Comparison of ENCODE assay signal across 25 cellular contexts in the genomic region with DNA sequence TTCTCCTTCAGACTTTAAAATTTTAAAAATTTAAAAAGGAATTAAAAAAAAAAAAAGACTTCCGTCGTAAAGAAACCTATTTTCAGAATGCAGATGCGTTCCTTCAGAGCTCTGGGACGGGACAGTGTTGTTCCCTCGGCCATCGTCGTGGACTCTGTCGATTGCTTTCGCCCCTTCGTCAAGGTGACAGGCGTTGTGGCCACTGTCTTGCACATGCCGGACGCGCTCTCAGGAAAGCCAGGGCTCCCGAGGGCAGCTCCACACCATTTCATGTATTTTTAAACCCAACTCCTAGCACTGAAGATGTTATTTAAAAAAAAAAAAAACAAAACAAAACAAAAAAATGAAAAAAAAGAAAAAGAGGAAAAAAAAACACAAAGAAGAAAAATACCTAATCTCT. TPM values are rescaled to one million over a fixed set of nuclear protein-coding genes. Genes with fewer than 3 reads are reported as not detected.
DNase-seq lines count a peak whose midpoint lies in the region; ATAC-seq, FAIRE-seq and TF ChIP-seq lines count a peak whose summit lies in the region.
"Had no signal": no experiment of that assay in that cellular context is flagged by ENCODE, and none has a peak within 500 bp of the region (broad histone marks: within the 10 kb centered on the region; RNA-seq: fewer than 3 reads in every experiment).

No MANE protein-coding gene starts in this region.

- H3K36me3 ChIP-seq in HepG2 (replicated peaks in 1 of 2; ENCODE audit: control insufficient read depth in 1 of 2, insufficient read depth in 2 of 2, low read length in 2 of 2) = peaks cover 3 to 29% of the 10 kb centered on the region in 2 experiments; a peak in 4 of 5 replicates
- H3K36me3 ChIP-seq in right lobe of liver = peaks cover 0 to 12% (median 4%) of the 10 kb centered on the region in 4 donors
- peaks cover 20 to 73% (median 25%) of the 10 kb centered on the region in 3 experiments for H3K36me3 ChIP-seq in naive thymus-derived CD4-positive, alpha-beta T cell (ENCODE audit: control insufficient read depth in 2 of 3, insufficient read depth in 3 of 3, low read length in 3 of 3)

- no TSS peak for BruUV-seq in HepG2 (replicated peaks; lab: Mats Ljungman, UMichigan)

- H2AFZ ChIP-seq in HepG2 (ENCODE audit: low read length) = no peak overlapping the region

- peak overlapping the region; percentile 62 for H3K27ac Mint-ChIP-seq in progenitor cell of endocrine pancreas
- peak overlapping the region in 1 of 9 donors; percentile 37 for H3K27ac Mint-ChIP-seq in naive thymus-derived CD4-positive, alpha-beta T cell

- POLR2A ChIA-PET in HepG2 (lab: Yijun Ruan, JAX) = interaction anchor here (0.8 to 1.0 kb wide), 3 partner anchors 21 to 81 kb away, joined by 3 to 4 read pairs (median 3); a partner anchor contains a TSS
- POLR2A ChIA-PET in naive thymus-derived CD4-positive, alpha-beta T cell (lab: Charles Lee) = interaction anchor here (0.5 to 12.0 kb wide), 5 partner anchors 15 to 1776 kb away, joined by 3 to 463 read pairs (median 5); a partner anchor contains a TSS

- peaks cover 6% of the 10 kb centered on the region for H3K9me3 Mint-ChIP-seq in progenitor cell of endocrine pancreas (ENCODE audit: low read depth)
- H3K9me3 Mint-ChIP-seq in naive thymus-derived CD4-positive, alpha-beta T cell = peaks cover 0 to 5% (median 0%) of the 10 kb centered on the region in 11 donors
- H3K9me3 Mint-ChIP-seq: CD4-positive, alpha-beta T cell; T-cell had no signal

- FAIRE-seq in HepG2 (lab: Jason Lieb, UNC) = no peak
- peak; percentile 14 for FAIRE-seq in colon (lab: Jason Lieb, UNC)
- FAIRE-seq: H1 had no signal

- no peaks in the 10 kb centered on the region for H4K20me1 ChIP-seq in HepG2 (ENCODE audit: insufficient read depth, low read length)

- TF ChIP-seq CTCF in HepG2 (CRISPR knock-in tag; IDR thresholded peaks at IDR 0.05) (no peak), right lobe of liver (IDR thresholded peaks at IDR 0.05) (no peak), progenitor cell of endocrine pancreas (IDR thresholded peaks at IDR 0.05; ENCODE audit: unreplicated experiment) (no peak)

- H3K4me1 ChIP-seq in HepG2 (ENCODE audit: insufficient read depth, low read length) (peaks cover 39% of the 10 kb centered on the region), right lobe of liver (no peaks in the 10 kb centered on the region)
- peaks cover 0 to 2% of the 10 kb centered on the region in 2 donors for H3K4me1 ChIP-seq in naive thymus-derived CD4-positive, alpha-beta T cell (ENCODE audit: control insufficient read depth in 2 of 2, insufficient read depth in 2 of 2, low read length in 2 of 2)
- H3K4me1 ChIP-seq: BE2C, Peyer's patch had no signal

- no peak overlapping the region for H3K9ac ChIP-seq in HepG2 (ENCODE audit: insufficient read depth, low read depth, low read length)

- H3K36me3 Mint-ChIP-seq in progenitor cell of endocrine pancreas (ENCODE audit: insufficient read depth) = peaks cover 30% of the 10 kb centered on the region
- peaks cover 11 to 25% (median 16%) of the 10 kb centered on the region in 5 donors for H3K36me3 Mint-ChIP-seq in naive thymus-derived CD4-positive, alpha-beta T cell

- H3K27me3 Mint-ChIP-seq in progenitor cell of endocrine pancreas = no peaks in the 10 kb centered on the region
- no peaks in the 10 kb centered on the region for H3K27me3 Mint-ChIP-seq in naive thymus-derived CD4-positive, alpha-beta T cell
- H3K27me3 Mint-ChIP-seq: CD4-positive, alpha-beta T cell; T-cell had no signal

- WGBS in HepG2 (ENCODE audit: low lambda C conversion rate) = 91% methylated on average over 15 of the region's 15 CpGs
- WGBS in right lobe of liver (ENCODE audit: insufficient coverage, low coverage, low lambda C conversion rate, missing lambda C conversion rate) = 80% methylated on average over 15 of the region's 15 CpGs

- in situ Hi-C loops in HepG2 (cut with HindIII; ENCODE audit: extremely low pct_ligation_motif_present, low pct_unique_long_range_greater_than_20kb) = no loop called here

- H3K79me2 ChIP-seq in HepG2 (ENCODE audit: insufficient read depth, low read length) = no peaks in the 10 kb centered on the region

- H3K27ac ChIP-seq in HepG2 (ENCODE audit: extremely low read length, insufficient read depth, low read length) (peak overlapping the region; percentile 52), right lobe of liver (no peak overlapping the region)
- no peak overlapping the region for H3K27ac ChIP-seq in naive thymus-derived CD4-positive, alpha-beta T cell (ENCODE audit: low read depth, low read length)
- H3K27ac ChIP-seq: Peyer's patch, SJCRH30 had no signal

- H3K27me3 ChIP-seq in HepG2 (ENCODE audit: control insufficient read depth in 1 of 2, insufficient read depth in 2 of 2, low read length in 2 of 2) (no peaks in the 10 kb centered on the region), right lobe of liver (no peaks in the 10 kb centered on the region)
- no peaks in the 10 kb centered on the region for H3K27me3 ChIP-seq in naive thymus-derived CD4-positive, alpha-beta T cell (ENCODE audit: control insufficient read depth in 2 of 2, insufficient read depth in 2 of 2, low read length in 2 of 2)
- H3K27me3 ChIP-seq: BE2C, Peyer's patch, SJCRH30 had no signal

- H3K4me1 Mint-ChIP-seq in progenitor cell of endocrine pancreas (ENCODE audit: low read depth) = peaks cover 1% of the 10 kb centered on the region
- peaks cover 8 to 38% (median 28%) of the 10 kb centered on the region in 7 donors for H3K4me1 Mint-ChIP-seq in naive thymus-derived CD4-positive, alpha-beta T cell

- H3K4me3 Mint-ChIP-seq in progenitor cell of endocrine pancreas (ENCODE audit: low read depth) = no peak overlapping the region
- H3K4me3 Mint-ChIP-seq in naive thymus-derived CD4-positive, alpha-beta T cell = no peak overlapping the region
- H3K4me3 Mint-ChIP-seq: CD4-positive, alpha-beta T cell; T-cell had no signal

- TF ChIP-seq POLR2A in HepG2 (IDR thresholded peaks at IDR 0.05; ENCODE audit: insufficient read depth in 1 of 2, low read depth in 2 of 2, low read length in 2 of 2) (no peak), right lobe of liver (IDR thresholded peaks at IDR 0.05) (no peak)

- peaks cover 5% of the 10 kb centered on the region; the same call in 1 of the 2 replicates for H3K9me3 ChIP-seq in HepG2 (ENCODE audit: low read length)
- H3K9me3 ChIP-seq in right lobe of liver = no peaks in the 10 kb centered on the region
- no peaks in the 10 kb centered on the region for H3K9me3 ChIP-seq in naive thymus-derived CD4-positive, alpha-beta T cell (ENCODE audit: control insufficient read depth in 2 of 3, low read length in 3 of 3)
- H3K9me3 ChIP-seq: BE2C, Peyer's patch had no signal

- no peak overlapping the region for H3K4me3 ChIP-seq in HepG2 (replicated peaks in 1 of 3; ENCODE audit: insufficient read depth in 1 of 3, low read depth in 2 of 3, low read length in 3 of 3)
- no peak overlapping the region for H3K4me3 ChIP-seq in right lobe of liver
- no peak overlapping the region for H3K4me3 ChIP-seq in naive thymus-derived CD4-positive, alpha-beta T cell (ENCODE audit: low read length)
- H3K4me3 ChIP-seq: K562, Peyer's patch, SJCRH30 had no signal

- intact Hi-C loops in HepG2 (cut with micrococcal nuclease; ENCODE audit: unreplicated experiment) (no loop called here), right lobe of liver (cut with DNase I) (no loop called here)
- intact Hi-C loops in naive thymus-derived CD4-positive, alpha-beta T cell (cut with micrococcal nuclease) = no loop called here

- peak overlapping the region; percentile 58; the same call in 1 of the 2 replicates for H3K4me2 ChIP-seq in HepG2 (ENCODE audit: low read depth, low read length)

- TF ChIP-seq EP300 in HepG2 (IDR thresholded peaks at IDR 0.05; ENCODE audit: low read depth in 2 of 2, low read length in 2 of 2) = no peak
- no peak for TF ChIP-seq EP300 in HepG2 (CRISPR knock-in tag; IDR thresholded peaks at IDR 0.05; ENCODE audit: borderline replicate concordance)

- DNase-seq in HepG2 (ENCODE audit: low spot score) (no peak), right lobe of liver (no peak), progenitor cell of endocrine pancreas (ENCODE audit: low spot score, unreplicated experiment) (no peak), HCEC 1CT (no peak)
- no peak for DNase-seq in naive thymus-derived CD4-positive, alpha-beta T cell
- DNase-seq: BE2C; CD4-positive, alpha-beta T cell; COR-L47; DMS153; GDM1; NCI-H1092 treated with DMSO at 0.1 percent for 48 hours; NCI-H1436 treated with DMSO at 0.1 percent for 48 hours; NCI-H1930; NCI-H2227 treated with DMSO at 0.1 percent for 48 hours; NCI-H510A; NCI-H748 treated with DMSO at 0.1 percent for 48 hours; SJCRH30; T-cell had no signal

- CTCF ChIA-PET in HepG2 (lab: Yijun Ruan, JAX; ENCODE audit: low intra/inter-chr PET ratio, low total read pairs) = no interaction called here
- CTCF ChIA-PET in naive thymus-derived CD4-positive, alpha-beta T cell (lab: Charles Lee) = interaction anchor here (1.1 to 1.4 kb wide), 2 partner anchors 34 to 70 kb away, joined by 3 to 4 read pairs; no protein-coding TSS in a partner anchor

- TF ChIP-seq RAD21 in HepG2 (CRISPR knock-in tag; IDR thresholded peaks at IDR 0.05) = no peak

- ATAC-seq in HepG2 (no peak), right lobe of liver (no peak), GM19328 (IDR thresholded peaks at IDR 0.05; ENCODE audit: unreplicated experiment) (no peak), HG03095 (IDR thresholded peaks at IDR 0.05; ENCODE audit: unreplicated experiment) (no peak)
- no peak for ATAC-seq in naive thymus-derived CD4-positive, alpha-beta T cell
- ATAC-seq: K562, T-cell had no signal

RNA-seq across cellular contexts. Expression of a gene that starts 22.3 kb away (rescaled TPM):
- total RNA-seq in HepG2 (2016; rRNA removed; fragmentation: Illumina TruSeq; extraction: Trizol) = 20.4 and 48.4 TPM in 2 replicates
- total RNA-seq in HepG2 (2016; cell fraction: cytosol; rRNA removed; fragmentation: Illumina TruSeq; extraction: Trizol; ENCODE audit: low read depth) = 21.4 and 23.6 TPM in 2 replicates
- total RNA-seq in HepG2 (2016; cell fraction: insoluble cytoplasmic fraction; rRNA removed; fragmentation: Illumina TruSeq; extraction: Trizol) = 19.7 and 47.9 TPM in 2 replicates
- 29.0 and 34.4 TPM in 2 replicates for total RNA-seq in HepG2 (2016; cell fraction: membrane; rRNA removed; fragmentation: Illumina TruSeq; extraction: Trizol)
- 47.2 and 55.0 TPM in 2 replicates for total RNA-seq in HepG2 (2016; cell fraction: nucleus; rRNA removed; fragmentation: Illumina TruSeq; extraction: Trizol)
- polyA plus RNA-seq in HepG2 (2011; rRNA removed) = 99.1 and 118 TPM in 2 replicates
- polyA plus RNA-seq in HepG2 (2011; cell fraction: cytosol; rRNA removed) = 42.4 and 70.8 TPM in 2 replicates
- polyA plus RNA-seq in HepG2 (2011; cell fraction: nucleus; rRNA removed) = 648 and 982 TPM in 2 replicates
- polyA plus RNA-seq in HepG2 (2012) = 45.7 and 50.3 TPM in 2 replicates
- 8.9 and 10.6 TPM in 2 replicates for polyA plus RNA-seq in HepG2 (2016; cell fraction: cytosol; fragmentation: Illumina TruSeq; extraction: Trizol; ENCODE audit: low read depth)
- 16.1 and 17.9 TPM in 2 replicates for polyA plus RNA-seq in HepG2 (2016; cell fraction: insoluble cytoplasmic fraction; fragmentation: Illumina TruSeq; extraction: Trizol; ENCODE audit: low read depth)
- polyA plus RNA-seq in HepG2 (2016; cell fraction: membrane; fragmentation: Illumina TruSeq; extraction: Trizol; ENCODE audit: low read depth) = 18.2 and 19.0 TPM in 2 replicates
- 126 and 147 TPM in 2 replicates for polyA plus RNA-seq in HepG2 (2016; cell fraction: nucleus; fragmentation: Illumina TruSeq; extraction: Trizol; ENCODE audit: insufficient read depth, low read depth)
- 23.3 and 152 TPM in 2 replicates for polyA minus RNA-seq in HepG2 (2011; rRNA and poly(A)+ RNA removed; ENCODE audit: low replicate concordance)
- 48.9 and 63.1 TPM in 2 replicates for polyA minus RNA-seq in HepG2 (2011; cell fraction: cytosol; rRNA and poly(A)+ RNA removed)
- polyA minus RNA-seq in HepG2 (2011; cell fraction: nucleus; rRNA and poly(A)+ RNA removed) = 92.6 and 109 TPM in 2 replicates
- total RNA-seq in right lobe of liver = 10 to 100 TPM; 10.9 to 24.7 (median 15.7) TPM
- 125 and 134 TPM in 2 replicates for total RNA-seq in progenitor cell of endocrine pancreas
- total RNA-seq in naive thymus-derived CD4-positive, alpha-beta T cell = 100 to 1,000 TPM; 574 to 808 (median 773) TPM
- 100 to 1,000 TPM; 165 to 247 TPM for polyA plus RNA-seq in naive thymus-derived CD4-positive, alpha-beta T cell

RNA-seq across cellular contexts. Expression of a gene that starts 24.4 kb away (rescaled TPM):
- total RNA-seq in HepG2 (2016; rRNA removed; fragmentation: Illumina TruSeq; extraction: Trizol) (0.08 and 0.53 TPM in 2 replicates), right lobe of liver (1 to 10 TPM; 2.4 to 7.2 (median 4.8) TPM), progenitor cell of endocrine pancreas (0.12 and 0.58 TPM in 2 replicates)
- 0.09 and 0.61 TPM in 2 replicates for total RNA-seq in HepG2 (2016; cell fraction: cytosol; rRNA removed; fragmentation: Illumina TruSeq; extraction: Trizol; ENCODE audit: low read depth)
- total RNA-seq in HepG2 (2016; cell fraction: insoluble cytoplasmic fraction; rRNA removed; fragmentation: Illumina TruSeq; extraction: Trizol) = 0.04 and 0.65 TPM in 2 replicates
- total RNA-seq in HepG2 (2016; cell fraction: membrane; rRNA removed; fragmentation: Illumina TruSeq; extraction: Trizol) = 0.83 TPM in 2 replicates
- total RNA-seq in HepG2 (2016; cell fraction: nucleus; rRNA removed; fragmentation: Illumina TruSeq; extraction: Trizol) = 0.85 and 1.9 TPM in 2 replicates
- polyA plus RNA-seq in HepG2 (2011; rRNA removed) = 7.8 and 11.1 TPM in 2 replicates
- 5.7 and 7.7 TPM in 2 replicates for polyA plus RNA-seq in HepG2 (2011; cell fraction: cytosol; rRNA removed)
- 35.7 and 61.8 TPM in 2 replicates for polyA plus RNA-seq in HepG2 (2011; cell fraction: nucleus; rRNA removed)
- 5.3 and 8.8 TPM in 2 replicates for polyA plus RNA-seq in HepG2 (2012)
- 0.12 TPM in 1 of 2 replicates, not detected in the other for polyA plus RNA-seq in HepG2 (2016; cell fraction: cytosol; fragmentation: Illumina TruSeq; extraction: Trizol; ENCODE audit: low read depth)
- 0.13 and 0.74 TPM in 2 replicates for polyA plus RNA-seq in HepG2 (2016; cell fraction: insoluble cytoplasmic fraction; fragmentation: Illumina TruSeq; extraction: Trizol; ENCODE audit: low read depth)
- polyA plus RNA-seq in HepG2 (2016; cell fraction: membrane; fragmentation: Illumina TruSeq; extraction: Trizol; ENCODE audit: low read depth) = 0.10 and 0.13 TPM in 2 replicates
- polyA plus RNA-seq in HepG2 (2016; cell fraction: nucleus; fragmentation: Illumina TruSeq; extraction: Trizol; ENCODE audit: insufficient read depth, low read depth) = 0.76 and 1.7 TPM in 2 replicates
- polyA minus RNA-seq in HepG2 (2011; rRNA and poly(A)+ RNA removed; ENCODE audit: low replicate concordance) = 0.51 and 13.2 TPM in 2 replicates
- 4.5 and 4.8 TPM in 2 replicates for polyA minus RNA-seq in HepG2 (2011; cell fraction: cytosol; rRNA and poly(A)+ RNA removed)
- 12.2 and 14.3 TPM in 2 replicates for polyA minus RNA-seq in HepG2 (2011; cell fraction: nucleus; rRNA and poly(A)+ RNA removed)
- total RNA-seq in naive thymus-derived CD4-positive, alpha-beta T cell = 100 to 1,000 TPM; 423 to 593 (median 509) TPM
- polyA plus RNA-seq in naive thymus-derived CD4-positive, alpha-beta T cell = 100 to 1,000 TPM in 1 of 2 donors, 10 to 100 TPM in 1; 94.4 to 217 TPM
- total RNA-seq: LHCN-M2 had no signal

RNA-seq across cellular contexts. Expression of a gene that starts 40.0 kb away (rescaled TPM):
- total RNA-seq in HepG2 (2016; rRNA removed; fragmentation: Illumina TruSeq; extraction: Trizol) (0.22 and 1.7 TPM in 2 replicates), right lobe of liver (not detected), progenitor cell of endocrine pancreas (not detected in 2 replicates)
- 0.51 and 0.88 TPM in 2 replicates for total RNA-seq in HepG2 (2016; cell fraction: cytosol; rRNA removed; fragmentation: Illumina TruSeq; extraction: Trizol; ENCODE audit: low read depth)
- total RNA-seq in HepG2 (2016; cell fraction: insoluble cytoplasmic fraction; rRNA removed; fragmentation: Illumina TruSeq; extraction: Trizol) = 0.84 and 0.86 TPM in 2 replicates
- 1.1 and 1.2 TPM in 2 replicates for total RNA-seq in HepG2 (2016; cell fraction: membrane; rRNA removed; fragmentation: Illumina TruSeq; extraction: Trizol)
- 0.38 and 2.4 TPM in 2 replicates for total RNA-seq in HepG2 (2016; cell fraction: nucleus; rRNA removed; fragmentation: Illumina TruSeq; extraction: Trizol)
- 1.9 and 2.8 TPM in 2 replicates for polyA plus RNA-seq in HepG2 (2011; rRNA removed)
- polyA plus RNA-seq in HepG2 (2011; cell fraction: cytosol; rRNA removed) = 1.1 and 1.8 TPM in 2 replicates
- polyA plus RNA-seq in HepG2 (2011; cell fraction: nucleus; rRNA removed) = 5.8 and 10.0 TPM in 2 replicates
- polyA plus RNA-seq in HepG2 (2012) = 1.5 and 2.2 TPM in 2 replicates
- 0.23 and 0.46 TPM in 2 replicates for polyA plus RNA-seq in HepG2 (2016; cell fraction: cytosol; fragmentation: Illumina TruSeq; extraction: Trizol; ENCODE audit: low read depth)
- 0.60 TPM in 1 of 2 replicates, not detected in the other for polyA plus RNA-seq in HepG2 (2016; cell fraction: insoluble cytoplasmic fraction; fragmentation: Illumina TruSeq; extraction: Trizol; ENCODE audit: low read depth)
- 0.59 and 1.1 TPM in 2 replicates for polyA plus RNA-seq in HepG2 (2016; cell fraction: membrane; fragmentation: Illumina TruSeq; extraction: Trizol; ENCODE audit: low read depth)
- polyA plus RNA-seq in HepG2 (2016; cell fraction: nucleus; fragmentation: Illumina TruSeq; extraction: Trizol; ENCODE audit: insufficient read depth, low read depth) = 2.4 and 2.9 TPM in 2 replicates
- 0.72 TPM in 1 of 2 replicates, not detected in the other for polyA minus RNA-seq in HepG2 (2011; rRNA and poly(A)+ RNA removed; ENCODE audit: low replicate concordance)
- polyA minus RNA-seq in HepG2 (2011; cell fraction: cytosol; rRNA and poly(A)+ RNA removed) = not detected in 2 replicates
- polyA minus RNA-seq in HepG2 (2011; cell fraction: nucleus; rRNA and poly(A)+ RNA removed) = 1.5 and 3.1 TPM in 2 replicates
- total RNA-seq in naive thymus-derived CD4-positive, alpha-beta T cell = 1 to 10 TPM in 1 of 5 experiments, under 1 TPM in 1, not detected in 3; 0.10 to 1.0 TPM
- not detected for polyA plus RNA-seq in naive thymus-derived CD4-positive, alpha-beta T cell
- total RNA-seq: CD4-positive, alpha-beta T cell; H1; LHCN-M2; SJCRH30 had no signal
- polyA plus RNA-seq: H1 had no signal

Comparison
In these comparisons a context has a peak if more than half of its experiments do, and no peak if none do; other contexts are left out.
1. RNA of a gene that starts 24.4 kb away (total RNA-seq): 423 to 593 TPM in naive thymus-derived CD4-positive, alpha-beta T cell; 2.4 to 7.2 TPM in right lobe of liver, 0.04 to 1.9 TPM in HepG2 and 0.12 to 0.58 TPM in progenitor cell of endocrine pancreas; every median in the first group is over 10 times any median in the second.